ENCODE assay signal across 1 cellular context in the genomic region with DNA sequence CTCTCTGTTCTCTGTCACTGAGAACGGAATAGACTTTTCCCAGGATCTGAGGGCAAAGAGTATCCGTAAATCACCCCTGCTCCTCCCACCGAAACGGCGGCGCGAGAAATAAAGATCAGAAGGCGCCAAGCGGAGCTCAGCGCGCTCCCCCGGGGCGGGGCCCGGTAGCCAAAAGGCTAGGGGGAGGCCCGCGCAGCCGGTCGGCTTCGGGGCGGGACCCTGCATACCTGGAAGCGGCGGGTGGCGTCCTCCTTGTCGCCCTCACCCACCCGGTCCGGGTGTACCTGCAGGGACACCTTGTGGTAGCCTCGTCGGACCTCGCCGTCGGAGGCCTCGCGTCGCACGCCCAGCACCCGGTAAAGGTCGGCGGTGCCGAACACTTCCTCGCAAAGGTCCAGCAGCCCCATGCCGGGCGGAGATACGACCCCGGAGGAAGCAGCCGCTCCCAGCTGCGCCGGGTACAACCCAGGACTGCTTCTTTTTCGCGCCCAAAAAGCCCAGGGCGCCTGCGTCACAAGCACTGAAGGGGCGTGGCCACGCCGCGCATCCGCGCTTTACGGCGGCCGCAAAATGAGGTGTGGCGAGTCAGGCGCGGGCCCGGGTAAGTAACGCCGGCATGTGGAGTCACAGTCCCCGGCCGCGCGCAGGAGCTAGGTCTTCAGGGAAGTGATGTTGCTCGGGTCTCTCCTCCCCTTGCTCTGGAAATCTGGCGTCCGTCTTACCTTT.
A peak's percentile ranks its signal among the peaks of the same experiment; 100 is the strongest.
TF ChIP-seq lines count a peak whose summit lies in the region.

A gene with protein sequence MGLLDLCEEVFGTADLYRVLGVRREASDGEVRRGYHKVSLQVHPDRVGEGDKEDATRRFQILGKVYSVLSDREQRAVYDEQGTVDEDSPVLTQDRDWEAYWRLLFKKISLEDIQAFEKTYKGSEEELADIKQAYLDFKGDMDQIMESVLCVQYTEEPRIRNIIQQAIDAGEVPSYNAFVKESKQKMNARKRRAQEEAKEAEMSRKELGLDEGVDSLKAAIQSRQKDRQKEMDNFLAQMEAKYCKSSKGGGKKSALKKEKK (minus strand): TSS at position 473 of the 726 bp plus-strand sequence. CDS start 66 bp downstream, at position 407.

TF ChIP-seq in IMR-90, 13 proteins besides CTCF, POLR2A, EP300 and RAD21 (continued from another document):
- TF ChIP-seq, protein P1, sequence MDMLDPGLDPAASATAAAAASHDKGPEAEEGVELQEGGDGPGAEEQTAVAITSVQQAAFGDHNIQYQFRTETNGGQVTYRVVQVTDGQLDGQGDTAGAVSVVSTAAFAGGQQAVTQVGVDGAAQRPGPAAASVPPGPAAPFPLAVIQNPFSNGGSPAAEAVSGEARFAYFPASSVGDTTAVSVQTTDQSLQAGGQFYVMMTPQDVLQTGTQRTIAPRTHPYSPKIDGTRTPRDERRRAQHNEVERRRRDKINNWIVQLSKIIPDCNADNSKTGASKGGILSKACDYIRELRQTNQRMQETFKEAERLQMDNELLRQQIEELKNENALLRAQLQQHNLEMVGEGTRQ (IDR thresholded peaks at IDR 0.05; ENCODE audit: low read depth, low read length) = peak; percentile 62
- TF ChIP-seq NFE2L2 (IDR thresholded peaks at IDR 0.05; ENCODE audit: low read depth, low read length) (no peak), BHLHE40 (IDR thresholded peaks at IDR 0.05; ENCODE audit: low read depth, low read length) (no peak)
